In the genomic region with DNA sequence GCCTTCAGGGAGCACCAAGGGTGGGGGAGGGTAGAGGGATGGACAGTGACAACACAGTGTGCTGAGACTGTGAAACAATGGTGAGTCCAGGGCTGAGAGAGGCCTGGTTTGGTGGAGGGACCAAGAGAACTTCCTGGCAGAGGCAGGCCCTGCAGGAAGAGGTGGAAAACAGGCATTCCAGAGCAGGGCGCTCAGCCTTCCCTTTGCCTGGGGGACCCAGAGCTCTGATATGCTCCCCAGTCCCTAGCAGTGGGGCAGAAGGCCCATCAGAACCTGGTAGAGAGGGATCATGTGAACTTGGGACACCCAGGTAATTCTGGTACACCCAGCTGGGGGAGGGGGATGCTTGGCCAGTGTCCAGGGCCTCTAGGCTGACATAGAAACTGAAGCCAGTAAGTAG, we compare ENCODE assay signal across 1 cellular context.
TF ChIP-seq lines count a peak whose summit lies in the region.

No MANE protein-coding gene starts in this region.

TF ChIP-seq in endothelial cell of umbilical vein, 7 proteins besides CTCF, POLR2A, EP300 and RAD21:
- no peak for TF ChIP-seq GATA2 (IDR thresholded peaks at IDR 0.05; ENCODE audit: insufficient read depth, insufficient read length, low read depth, low read length)
- TF ChIP-seq, protein P1, sequence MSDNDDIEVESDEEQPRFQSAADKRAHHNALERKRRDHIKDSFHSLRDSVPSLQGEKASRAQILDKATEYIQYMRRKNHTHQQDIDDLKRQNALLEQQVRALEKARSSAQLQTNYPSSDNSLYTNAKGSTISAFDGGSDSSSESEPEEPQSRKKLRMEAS (IDR thresholded peaks at IDR 0.05; ENCODE audit: insufficient read depth, insufficient read length): no peak
- TF ChIP-seq FOS (IDR thresholded peaks at IDR 0.05; ENCODE audit: borderline replicate concordance, insufficient read depth, low read length): peak; percentile 17
- TF ChIP-seq MYC (IDR thresholded peaks at IDR 0.05; ENCODE audit: low read depth, low read length): no peak
- no peak for TF ChIP-seq POLR2AphosphoS5 (IDR thresholded peaks at IDR 0.05; ENCODE audit: insufficient read depth, low read depth, low read length)
- TF ChIP-seq JUN (IDR thresholded peaks at IDR 0.05; ENCODE audit: borderline replicate concordance, insufficient read depth, insufficient read length, low read depth): no peak
- TF ChIP-seq EZH2 (IDR thresholded peaks at IDR 0.05; ENCODE audit: borderline replicate concordance, low read depth, low read length, severe bottlenecking): no peak
